In genomic region chr4:159105063-159105414, GRCh38 we compare ENCODE assay signal across 8 cellular contexts. TPM values are rescaled to one million over a fixed set of nuclear protein-coding genes. Genes with fewer than 3 reads are reported as not detected.
A peak's percentile ranks its signal among the peaks of the same experiment; 100 is the strongest.
DNase-seq lines count a peak whose midpoint lies in the region; ATAC-seq, FAIRE-seq and TF ChIP-seq lines count a peak whose summit lies in the region.

No MANE protein-coding gene starts in this region.

- H3K56ac ChIP-seq in H1 (replicated peaks; ENCODE audit: insufficient read length, low read depth, low read length) = no peak overlapping the region

- peaks cover 19% of the 10 kb centered on the region in 2 experiments for H4K20me1 ChIP-seq in H1 (replicated peaks in 1 of 2; ENCODE audit: control insufficient read depth in 1 of 2, insufficient read depth in 2 of 2, low read length in 2 of 2)
- peaks cover 38% of the 10 kb centered on the region for H4K20me1 ChIP-seq in osteoblast (ENCODE audit: insufficient read depth, low read length)

- no peak overlapping the region for H3K4ac ChIP-seq in H1 (replicated peaks; ENCODE audit: insufficient read length, low read depth, low read length)

- no peak overlapping the region for H2BK12ac ChIP-seq in H1 (ENCODE audit: low read depth, low read length)

- H3K4me2 ChIP-seq in H1 (ENCODE audit: insufficient read depth in 1 of 2, low read depth in 2 of 2, low read length in 2 of 2) (peak overlapping the region; percentile 88 to 90), osteoblast (ENCODE audit: insufficient read depth, low read length) (peak overlapping the region; percentile 99)

- H3K9ac ChIP-seq in H1 (replicated peaks in 1 of 4; ENCODE audit: extremely low read depth in 1 of 4, low read depth in 3 of 4, low read length in 3 of 4) = peak overlapping the region in 1 of 4 experiments; percentile 35; a peak in 1 of 7 replicates

- no peak overlapping the region for H4K5ac ChIP-seq in H1 (ENCODE audit: insufficient read length, low read depth, low read length)

- no peak for TF ChIP-seq RAD21 in H1 (IDR thresholded peaks at IDR 0.05 in 1 of 2, conservative IDR thresholded peaks at IDR 0.05 in 1 of 2; ENCODE audit: low read depth in 2 of 2, low read length in 2 of 2)

- CTCF ChIA-PET in H1 (lab: Charles Lee; ENCODE audit: partially characterized antibody) = interaction anchor here (0.7 to 1.3 kb wide), 4 partner anchors 9 to 249 kb away, joined by 3 read pairs; no protein-coding TSS in a partner anchor

- H3K79me2 ChIP-seq in H1 (ENCODE audit: control insufficient read depth in 1 of 2, insufficient read depth in 2 of 2, low read length in 2 of 2) = peaks cover 9 to 60% of the 10 kb centered on the region in 2 experiments; a peak in 3 of 4 replicates
- peaks cover 62% of the 10 kb centered on the region for H3K79me2 ChIP-seq in osteoblast (ENCODE audit: insufficient read depth, low read length)

- no peaks in the 10 kb centered on the region for H3K36me3 ChIP-seq in H1 (ENCODE audit: control insufficient read depth in 2 of 4, insufficient read depth in 4 of 4, low read length in 3 of 4)
- no peaks in the 10 kb centered on the region for H3K36me3 ChIP-seq in osteoblast (ENCODE audit: insufficient read depth, low read length)

- no peak overlapping the region for H3K14ac ChIP-seq in H1 (ENCODE audit: insufficient read length)

- H3K23ac ChIP-seq in H1 (ENCODE audit: insufficient read length) = no peak overlapping the region

- FAIRE-seq in D721Med (lab: Jason Lieb, UNC) = peak; percentile 87
- FAIRE-seq in H1 (lab: Jason Lieb, UNC) = no peak
- FAIRE-seq in GM12892 (lab: Jason Lieb, UNC) = no peak

- H3K9me3 ChIP-seq in H1 (ENCODE audit: insufficient read depth in 2 of 2, low read depth in 1 of 2, low read length in 1 of 2) = no peaks in the 10 kb centered on the region
- H3K9me3 ChIP-seq in osteoblast (ENCODE audit: low read depth, low read length) = no peaks in the 10 kb centered on the region

- TF ChIP-seq POLR2A in H1 (IDR thresholded peaks at IDR 0.05; ENCODE audit: control extremely low read depth in 1 of 2, low read depth in 2 of 2, low read length in 2 of 2) (no peak), GM12892 (IDR thresholded peaks at IDR 0.05; ENCODE audit: low read depth, low read length) (no peak)

- peaks cover 15% of the 10 kb centered on the region; the same call in 1 of the 2 replicates for H3K23me2 ChIP-seq in H1 (ENCODE audit: low read depth, low read length)

- H3K27ac ChIP-seq in H1 (ENCODE audit: low read depth, low read length) = no peak overlapping the region
- H3K27ac ChIP-seq in osteoblast (ENCODE audit: low read depth, low read length) = peak overlapping the region; percentile 84

- no peak overlapping the region for H2AK5ac ChIP-seq in H1 (ENCODE audit: low read depth, low read length)

- no peak overlapping the region for H4K8ac ChIP-seq in H1 (ENCODE audit: extremely low read depth, insufficient read depth, low read length)

- H3K18ac ChIP-seq in H1 (ENCODE audit: extremely low read depth, low read length) = no peak overlapping the region

- TF ChIP-seq EP300 in H1 (IDR thresholded peaks at IDR 0.05; ENCODE audit: borderline replicate concordance in 1 of 2, low read depth in 2 of 2, low read length in 2 of 2) = no peak

- DNase-seq in D721Med (ENCODE audit: insufficient read length, low spot score) (no peak), NCI-H82 treated with DMSO at 0.1 percent for 48 hours (lab: John Stamatoyannopoulos, UW; ENCODE audit: unreplicated experiment) (peak; percentile 30), H1 (ENCODE audit: low read depth in 1 of 2, low spot score in 2 of 2) (no peak), osteoblast (ENCODE audit: insufficient read length, low spot score, missing footprints) (peak; percentile 30), GM12892 (ENCODE audit: insufficient read length) (no peak), iPS-NIHi11 (ENCODE audit: low spot score) (no peak)
- no peak for DNase-seq in activated CD8-positive, alpha-beta memory T cell treated with anti-CD3 and anti-CD28 coated beads for 24 hours

- H2BK5ac ChIP-seq in H1 (ENCODE audit: low read depth, low read length) = no peak overlapping the region

- TF ChIP-seq CTCF in D721Med (IDR thresholded peaks at IDR 0.05; ENCODE audit: insufficient read depth, missing control alignments) (no peak), H1 (IDR thresholded peaks at IDR 0.05; ENCODE audit: control extremely low read depth in 1 of 3, insufficient read depth in 1 of 3, low read depth in 1 of 3, low read length in 3 of 3) (no peak), osteoblast (IDR thresholded peaks at IDR 0.05; ENCODE audit: extremely low read depth, low read depth, low read length) (no peak)

- peak overlapping the region; percentile 74 to 99 (median 88); a peak in 7 of 8 replicates for H3K4me3 ChIP-seq in H1 (ENCODE audit: extremely low read depth in 1 of 4, insufficient read depth in 2 of 4, low read depth in 3 of 4, low read length in 4 of 4)
- peak overlapping the region; percentile 88 for H3K4me3 ChIP-seq in osteoblast (ENCODE audit: insufficient read depth, low read length)

- H3K79me1 ChIP-seq in H1 (ENCODE audit: low read depth, low read length) = no peaks in the 10 kb centered on the region; the same call in none of the 2 replicates

- POLR2A ChIA-PET in H1 (lab: Charles Lee; ENCODE audit: partially characterized antibody) = interaction anchor here (0.8 to 2.0 kb wide), 6 partner anchors 12 to 69 kb away, joined by 3 to 4 read pairs (median 3); no protein-coding TSS in a partner anchor

- H3K27me3 ChIP-seq in H1 (replicated peaks in 1 of 4; ENCODE audit: control insufficient read depth in 3 of 4, extremely low read depth in 1 of 4, insufficient read depth in 3 of 4, low read length in 3 of 4) (0 out of 7 replicates have a peak, but pooled peaks cover 0 to 11% (median 0%) of the 10 kb centered on the region in 4 experiments), osteoblast (ENCODE audit: insufficient read depth, low read length) (peaks cover 13% of the 10 kb centered on the region)

- H2AFZ ChIP-seq in H1 (ENCODE audit: low read length) (no peak overlapping the region), osteoblast (ENCODE audit: low read length) (peak overlapping the region; percentile 61)

- no peak for ATAC-seq in HG03442 (IDR thresholded peaks at IDR 0.05; ENCODE audit: unreplicated experiment)

- H2BK120ac ChIP-seq in H1 (replicated peaks; ENCODE audit: low read depth, low read length) = no peak overlapping the region

- peaks cover 3 to 9% (median 5%) of the 10 kb centered on the region in 4 experiments; a peak in 4 of 7 replicates for H3K4me1 ChIP-seq in H1 (replicated peaks in 1 of 4; ENCODE audit: control insufficient read depth in 3 of 4, insufficient read depth in 4 of 4, low read length in 3 of 4)
- peaks cover 27% of the 10 kb centered on the region for H3K4me1 ChIP-seq in osteoblast (ENCODE audit: insufficient read depth, low read length)

- no peak overlapping the region for H2BK20ac ChIP-seq in H1 (ENCODE audit: low read length)

- H2BK15ac ChIP-seq in H1 (ENCODE audit: low read length) = no peak overlapping the region

- H4K91ac ChIP-seq in H1 (replicated peaks; ENCODE audit: insufficient read length, low read length) = no peak overlapping the region

- 22% methylated on average over 5 of the region's 5 CpGs; no CpG with 5 or more reads in 1 of the 2 experiments for WGBS in H1 (ENCODE audit: extremely low coverage in 1 of 2, insufficient coverage in 1 of 2, insufficient read length in 1 of 2, insufficient replicate concordance in 2 of 2, low coverage in 1 of 2, low lambda C conversion rate in 2 of 2, missing lambda C conversion rate in 1 of 2), 2 experiments

RNA-seq across cellular contexts. Expression of gene RAPGEF2, which starts 2.2 kb away (rescaled TPM):
- total RNA-seq in H1 (2021; fragmentation: NEBNext Ultra II Directional; extraction: Animal tissue kit (Norgen Biotek cat#: 25700)) = 42.9 and 48.6 TPM in 2 replicates
- polyA plus RNA-seq in H1 (2011; rRNA removed) = 16.7 and 24.4 TPM in 2 replicates
- polyA plus RNA-seq in H1 (2011; cell fraction: cytosol; rRNA removed) = 23.7 TPM
- polyA plus RNA-seq in H1 (2011; cell fraction: nucleus; rRNA removed) = 33.0 TPM
- 23.2 to 31.0 TPM (median 29.9 TPM) in 4 replicates for polyA plus RNA-seq in H1 (2012, experiment 1 of 2)
- 1.7 TPM for polyA plus RNA-seq in H1 (2012, experiment 2 of 2)
- polyA plus RNA-seq in H1 (2013, experiment 1 of 2) = 24.0 TPM
- polyA plus RNA-seq in H1 (2013, experiment 2 of 2) = 27.4 TPM
- 84.3 and 118 TPM in 2 replicates for polyA minus RNA-seq in H1 (2011; rRNA and poly(A)+ RNA removed)
- 33.5 TPM for polyA minus RNA-seq in H1 (2011; cell fraction: cytosol; rRNA and poly(A)+ RNA removed)
- polyA minus RNA-seq in H1 (2011; cell fraction: nucleus; rRNA and poly(A)+ RNA removed) = 76.8 TPM
- 50.3 and 53.0 TPM in 2 replicates for total RNA-seq in osteoblast
- 5.9 TPM for polyA plus RNA-seq in GM12892 (2012; ENCODE audit: missing spikeins)

Comparison
In these comparisons a context has a peak if more than half of its experiments do, and no peak if none do; other contexts are left out.
1. DNase-seq: peak in NCI-H82 treated with DMSO at 0.1 percent for 48 hours (single experiment) and osteoblast (single experiment); none in D721Med (single experiment), H1 (0 of 2), activated CD8-positive, alpha-beta memory T cell treated with anti-CD3 and anti-CD28 coated beads for 24 hours (single experiment), GM12892 (single experiment) and iPS-NIHi11 (single experiment).